Comparison of ENCODE assay signal across 34 cellular contexts in genomic region chr16:79868841-79869240, GRCh38.
DNase-seq lines count a peak whose midpoint lies in the region; ATAC-seq, FAIRE-seq and TF ChIP-seq lines count a peak whose summit lies in the region.
"Had no signal": no experiment of that assay in that cellular context is flagged by ENCODE, and none has a peak within 500 bp of the region (broad histone marks: within the 10 kb centered on the region; RNA-seq: fewer than 3 reads in every experiment).

No MANE protein-coding gene starts in this region.

- H3K9ac ChIP-seq in K562 (ENCODE audit: insufficient read depth in 1 of 2, low read depth in 2 of 2, low read length in 2 of 2) = peak overlapping the region in 1 of 2 experiments; percentile 51; a peak in 2 of 4 replicates
- H3K9ac ChIP-seq: BLaER1; BLaER1 treated with 17β-estradiol and CSF1 and Interleukin-3, amounts not matched to agents 10 nM and 100 nM had no signal

- TF ChIP-seq RAD21 in K562 (CRISPR knock-in tag; conservative IDR thresholded peaks at IDR 0.05 in 1 of 2, IDR thresholded peaks at IDR 0.05 in 1 of 2) = no peak

- no peaks in the 10 kb centered on the region for H3K9me1 ChIP-seq in K562 (ENCODE audit: control insufficient read depth, insufficient read depth, low read length)

- in situ Hi-C loops in K562 (cut with MboI) = no loop called here

- H3K4me1 ChIP-seq in CD8-positive, alpha-beta memory T cell (ENCODE audit: insufficient read depth, low read length) = no peaks in the 10 kb centered on the region
- H3K4me1 ChIP-seq in K562 (replicated peaks in 1 of 2; ENCODE audit: control insufficient read depth in 2 of 2, insufficient read depth in 2 of 2, low read length in 2 of 2) = peaks cover 14 to 64% of the 10 kb centered on the region in 2 experiments
- H3K4me1 ChIP-seq in esophagus muscularis mucosa = no peaks in the 10 kb centered on the region
- H3K4me1 ChIP-seq: A549, BE2C, Caco-2 had no signal

- POLR2A ChIA-PET in CD8-positive, alpha-beta memory T cell (lab: Charles Lee) = no interaction called here
- POLR2A ChIA-PET in K562 (lab: Yijun Ruan, JAX) = interaction anchor here (0.6 to 1.2 kb wide), 4 partner anchors 10 to 42 kb away, joined by 3 to 9 read pairs (median 3); no protein-coding TSS in a partner anchor

- no peaks in the 10 kb centered on the region for H3K36me3 Mint-ChIP-seq in CD8-positive, alpha-beta memory T cell
- H3K36me3 Mint-ChIP-seq in activated T-cell treated with anti-CD3 and anti-CD28 coated beads, Interleukin-2, amount 50 U/mL, for 72 hours (ENCODE audit: insufficient read depth in 2 of 2) = no peaks in the 10 kb centered on the region
- H3K36me3 Mint-ChIP-seq: CD14-positive monocyte; CD4-positive, alpha-beta memory T cell; CD4-positive, CD25-positive, alpha-beta regulatory T cell; CD8-positive, alpha-beta T cell had no signal

- peak overlapping the region; percentile 68 for H3K4me2 ChIP-seq in K562 (ENCODE audit: insufficient read depth, low read length)
- H3K4me2 ChIP-seq: A549; BLaER1; BLaER1 treated with 17β-estradiol and CSF1 and Interleukin-3, amounts not matched to agents 10 nM and 100 nM had no signal

- no peaks in the 10 kb centered on the region for H3K4me1 Mint-ChIP-seq in CD8-positive, alpha-beta memory T cell
- H3K4me1 Mint-ChIP-seq in activated T-cell treated with anti-CD3 and anti-CD28 coated beads, Interleukin-2, amount 50 U/mL, for 72 hours (ENCODE audit: low read depth) = no peaks in the 10 kb centered on the region
- H3K4me1 Mint-ChIP-seq: B cell; CD14-positive monocyte; CD4-positive, CD25-positive, alpha-beta regulatory T cell had no signal

- DNase-seq in CD8-positive, alpha-beta memory T cell = no peak
- DNase-seq in K562 (ENCODE audit: extremely low read depth in 1 of 4, low spot score in 3 of 4) (no peak), esophagus muscularis mucosa (ENCODE audit: extremely low spot score) (peak; percentile 12), NCI-H82 (lab: John Stamatoyannopoulos, UW) (no peak)
- DNase-seq in activated T-cell treated with anti-CD3 and anti-CD28 coated beads, Interleukin-2, amount 50 U/mL, for 72 hours = no peak
- DNase-seq: 8988T; ACHN; AML-193; BE2C; C1 segment of cervical spinal cord; Caco-2; Calu3; CD4-positive, alpha-beta memory T cell; CD4-positive, alpha-beta T cell; CD4-positive, CD25-positive, alpha-beta regulatory T cell; CD8-positive, alpha-beta T cell; COR-L47; DMS 273 treated with DMSO at 0.1 percent for 48 hours; DMS153; DMS53; DMS79; DMS79 treated with DMSO at 0.1 percent for 48 hours; DND-41; EL had no signal

- peaks cover 3% of the 10 kb centered on the region for H3K9me3 ChIP-seq in CD8-positive, alpha-beta memory T cell (ENCODE audit: low read length)
- H3K9me3 ChIP-seq in K562 (replicated peaks; ENCODE audit: control insufficient read depth, insufficient read depth, low read depth, low read length) (peaks cover 21% of the 10 kb centered on the region), esophagus muscularis mucosa (no peaks in the 10 kb centered on the region)
- H3K9me3 ChIP-seq: A549, BE2C, BLaER1, Caco-2 had no signal

- TF ChIP-seq POLR2A in K562 (conservative IDR thresholded peaks at IDR 0.05) (no peak), esophagus muscularis mucosa (IDR thresholded peaks at IDR 0.05; ENCODE audit: low read depth) (no peak)

- no peak overlapping the region for H3K4me3 Mint-ChIP-seq in CD8-positive, alpha-beta memory T cell
- H3K4me3 Mint-ChIP-seq in activated T-cell treated with anti-CD3 and anti-CD28 coated beads, Interleukin-2, amount 50 U/mL, for 72 hours = no peak overlapping the region
- H3K4me3 Mint-ChIP-seq: B cell; CD14-positive monocyte; CD4-positive, alpha-beta memory T cell; CD4-positive, alpha-beta T cell; CD4-positive, CD25-positive, alpha-beta regulatory T cell; CD8-positive, alpha-beta T cell had no signal

- CTCF ChIA-PET in CD8-positive, alpha-beta memory T cell (lab: Charles Lee) = no interaction called here
- CTCF ChIA-PET in K562 (lab: Yijun Ruan, JAX; ENCODE audit: low intra/inter-chr PET ratio) = interaction anchor here (0.7 kb wide), 1 partner anchor 114 kb away, joined by 3 read pairs; no protein-coding TSS in a partner anchor

- no peaks in the 10 kb centered on the region for H3K27me3 ChIP-seq in CD8-positive, alpha-beta memory T cell (ENCODE audit: insufficient read depth, low read length, poor library complexity, severe bottlenecking)
- no peaks in the 10 kb centered on the region for H3K27me3 ChIP-seq in K562 (ENCODE audit: control insufficient read depth in 2 of 2, insufficient read depth in 2 of 2, low read length in 2 of 2)
- H3K27me3 ChIP-seq in esophagus muscularis mucosa = no peaks in the 10 kb centered on the region
- H3K27me3 ChIP-seq: BE2C; BLaER1; BLaER1 treated with 17β-estradiol and CSF1 and Interleukin-3, amounts not matched to agents 10 nM and 100 nM had no signal

- H3K9me3 Mint-ChIP-seq in CD8-positive, alpha-beta memory T cell = peaks cover 0 to 2% (median 0%) of the 10 kb centered on the region in 5 donors
- no peaks in the 10 kb centered on the region for H3K9me3 Mint-ChIP-seq in activated T-cell treated with anti-CD3 and anti-CD28 coated beads, Interleukin-2, amount 50 U/mL, for 72 hours
- H3K9me3 Mint-ChIP-seq: CD4-positive, alpha-beta T cell; CD8-positive, alpha-beta T cell had no signal

- peaks cover 4 to 25% of the 10 kb centered on the region in 2 donors for H3K27me3 Mint-ChIP-seq in CD8-positive, alpha-beta memory T cell
- H3K27me3 Mint-ChIP-seq in activated T-cell treated with anti-CD3 and anti-CD28 coated beads, Interleukin-2, amount 50 U/mL, for 72 hours (ENCODE audit: low read depth) = no peaks in the 10 kb centered on the region
- H3K27me3 Mint-ChIP-seq: B cell; CD4-positive, CD25-positive, alpha-beta regulatory T cell had no signal

- BruUV-seq in K562 (replicated peaks; lab: Mats Ljungman, UMichigan) = no TSS peak

- FAIRE-seq in K562 (lab: Jason Lieb, UNC) = no peak
- FAIRE-seq: A204.1, A549, D721Med had no signal

- no peak for TF ChIP-seq EP300 in K562 (IDR thresholded peaks at IDR 0.05; ENCODE audit: low read length)
- no peak for TF ChIP-seq EP300 in esophagus muscularis mucosa (IDR thresholded peaks at IDR 0.05)

- TF ChIP-seq CTCF in K562 (IDR thresholded peaks at IDR 0.05 in 2 of 3, conservative IDR thresholded peaks at IDR 0.05 in 1 of 3; ENCODE audit: insufficient read depth in 2 of 3, low read depth in 1 of 3, low read length in 3 of 3) (no peak), esophagus muscularis mucosa (IDR thresholded peaks at IDR 0.05) (no peak)

- 80% methylated on average over 2 of the region's 2 CpGs for WGBS in K562 (ENCODE audit: insufficient coverage, low coverage, missing lambda C conversion rate)
- 81% methylated on average over 2 of the region's 2 CpGs for WGBS in esophagus muscularis mucosa

- H3K4me3 ChIP-seq in CD8-positive, alpha-beta memory T cell (ENCODE audit: low read length) = no peak overlapping the region
- H3K4me3 ChIP-seq in K562 = no peak overlapping the region; the same call in 1 of the 2 replicates
- no peak overlapping the region for H3K4me3 ChIP-seq in esophagus muscularis mucosa
- H3K4me3 ChIP-seq: A549; BLaER1; BLaER1 treated with 17β-estradiol and CSF1 and Interleukin-3, amounts not matched to agents 10 nM and 100 nM had no signal

- peak overlapping the region; percentile 18 for H3K27ac ChIP-seq in CD8-positive, alpha-beta memory T cell (ENCODE audit: low read depth, low read length)
- H3K27ac ChIP-seq in K562 (ENCODE audit: extremely low read depth, low read depth, low read length) (peak overlapping the region; percentile 83), esophagus muscularis mucosa (replicated peaks in 1 of 4) (no peak overlapping the region)
- H3K27ac ChIP-seq: 22Rv1; A549; BLaER1; BLaER1 treated with 17β-estradiol and CSF1 and Interleukin-3, amounts not matched to agents 10 nM and 100 nM; C4-2B had no signal

- ATAC-seq in K562 (no peak), GM19463 (IDR thresholded peaks at IDR 0.05; ENCODE audit: unreplicated experiment) (no peak)
- ATAC-seq in activated T-cell treated with anti-CD3 and anti-CD28 coated beads, Interleukin-2, amount 50 U/mL, for 72 hours (replicated peaks in 1 of 2) = no peak
- ATAC-seq: A549; CD8-positive, alpha-beta T cell had no signal

- H4K20me1 ChIP-seq in K562 (replicated peaks; ENCODE audit: control insufficient read depth, insufficient read depth, low read length) = no peaks in the 10 kb centered on the region
- H4K20me1 ChIP-seq: BLaER1; BLaER1 treated with 17β-estradiol and CSF1 and Interleukin-3, amounts not matched to agents 10 nM and 100 nM had no signal

- H2AFZ ChIP-seq in K562 (ENCODE audit: low read depth, low read length) = peak overlapping the region; percentile 73

- intact Hi-C loops in K562 (cut with micrococcal nuclease) (loop anchor here (2.0 to 5.0 kb wide), 2 partner anchors 24 to 103 kb away; no protein-coding TSS in a partner anchor), esophagus muscularis mucosa (cut with DNase I) (no loop called here)

- no peaks in the 10 kb centered on the region for H3K79me2 ChIP-seq in K562 (ENCODE audit: control insufficient read depth, insufficient read depth, low read length)

- H3K27ac Mint-ChIP-seq in CD8-positive, alpha-beta memory T cell = no peak overlapping the region
- no peak overlapping the region for H3K27ac Mint-ChIP-seq in activated T-cell treated with anti-CD3 and anti-CD28 coated beads, Interleukin-2, amount 50 U/mL, for 72 hours
- H3K27ac Mint-ChIP-seq: B cell; CD14-positive monocyte; CD4-positive, alpha-beta memory T cell; CD4-positive, alpha-beta T cell; CD4-positive, CD25-positive, alpha-beta regulatory T cell; CD8-positive, alpha-beta T cell had no signal

- H3K36me3 ChIP-seq in CD8-positive, alpha-beta memory T cell (ENCODE audit: insufficient read depth, low read length) = no peaks in the 10 kb centered on the region
- H3K36me3 ChIP-seq in K562 (ENCODE audit: control insufficient read depth, insufficient read depth, low read length) (peaks cover 6% of the 10 kb centered on the region; the same call in 2 of the 3 replicates), esophagus muscularis mucosa (no peaks in the 10 kb centered on the region)
- H3K36me3 ChIP-seq: BE2C; BLaER1; BLaER1 treated with 17β-estradiol and CSF1 and Interleukin-3, amounts not matched to agents 10 nM and 100 nM had no signal

TF ChIP-seq in K562, 482 proteins besides CTCF, POLR2A, EP300 and RAD21 (continues in another document):
- TF ChIP-seq POU5F1 (IDR thresholded peaks at IDR 0.05; ENCODE audit: borderline replicate concordance, low read depth, low read length, partially characterized antibody) = no peak
- no peak for TF ChIP-seq SIRT6 (IDR thresholded peaks at IDR 0.05; ENCODE audit: low read depth, low read length)
- TF ChIP-seq MCM5 (IDR thresholded peaks at IDR 0.05; ENCODE audit: low read depth) = no peak

Comparison
In these comparisons a context has a peak if more than half of its experiments do, and no peak if none do; other contexts are left out.
1. H3K27ac ChIP-seq: peak in CD8-positive, alpha-beta memory T cell (single experiment) and K562 (single experiment); none in esophagus muscularis mucosa (0 of 4).